ENCODE assay signal across 10 cellular contexts in genomic region chr12:4288296-4289019, GRCh38. TPM values are rescaled to one million over a fixed set of nuclear protein-coding genes. Genes with fewer than 3 reads are reported as not detected.
A peak's percentile ranks its signal among the peaks of the same experiment; 100 is the strongest.
DNase-seq lines count a peak whose midpoint lies in the region; ATAC-seq, FAIRE-seq and TF ChIP-seq lines count a peak whose summit lies in the region.
"Had no signal": no experiment of that assay in that cellular context is flagged by ENCODE, and none has a peak within 500 bp of the region (broad histone marks: within the 10 kb centered on the region; RNA-seq: fewer than 3 reads in every experiment).

No MANE protein-coding gene starts in this region.

- H3K27me3 ChIP-seq in GM12878 (replicated peaks in 1 of 2; ENCODE audit: control insufficient read depth in 2 of 2, insufficient read depth in 2 of 2, low read length in 1 of 2) (no peaks in the 10 kb centered on the region), upper lobe of left lung (no peaks in the 10 kb centered on the region)

- H3K4me3 Mint-ChIP-seq in activated naive CD4-positive, alpha-beta T cell treated with anti-CD3 and anti-CD28 coated beads, Interleukin-2, amount 50 U/mL, for 24 hours: peak overlapping the region; percentile 64
- no peak overlapping the region for H3K4me3 Mint-ChIP-seq in mesothelial cell of epicardium

- in situ Hi-C loops in GM12878 (cut with MboI): no loop called here

- TF ChIP-seq POLR2A in GM12878 (IDR thresholded peaks at IDR 0.05; ENCODE audit: low read depth, low read length) (peak; percentile 52), upper lobe of left lung (IDR thresholded peaks at IDR 0.05) (no peak)

- RAD21 ChIA-PET in GM12878 (lab: Charles Lee; ENCODE audit: unreplicated experiment): interaction anchor here (1.1 kb wide), 1 partner anchor 290 kb away, joined by 3 read pairs; no protein-coding TSS in a partner anchor

- BruUV-seq in GM12878 (replicated peaks; lab: Mats Ljungman, UMichigan): no TSS peak

- H2AFZ ChIP-seq in GM12878 (ENCODE audit: control insufficient read depth, low read depth, low read length): no peak overlapping the region

- no peaks in the 10 kb centered on the region for H3K9me3 Mint-ChIP-seq in activated naive CD4-positive, alpha-beta T cell treated with anti-CD3 and anti-CD28 coated beads, Interleukin-2, amount 50 U/mL, for 24 hours
- H3K9me3 Mint-ChIP-seq in mesothelial cell of epicardium: no peaks in the 10 kb centered on the region

- no peak for TF ChIP-seq RAD21 in GM12878 (IDR thresholded peaks at IDR 0.05; ENCODE audit: insufficient read depth, low read depth, low read length)

- intact Hi-C loops in GM12878 (cut with micrococcal nuclease; ENCODE audit: unreplicated experiment): no loop called here

- POLR2A ChIA-PET in GM12878 (lab: Charles Lee): no interaction called here

- no peak overlapping the region for H3K4me3 ChIP-seq in GM12878
- peak overlapping the region in 1 of 4 donors; percentile 25 for H3K4me3 ChIP-seq in upper lobe of left lung

- H3K9me3 ChIP-seq in GM12878 (replicated peaks; ENCODE audit: control insufficient read depth, insufficient read depth, low read length) (no peaks in the 10 kb centered on the region), upper lobe of left lung (no peaks in the 10 kb centered on the region)

- H3K36me3 Mint-ChIP-seq in activated naive CD4-positive, alpha-beta T cell treated with anti-CD3 and anti-CD28 coated beads, Interleukin-2, amount 50 U/mL, for 24 hours: peaks cover 27% of the 10 kb centered on the region
- H3K36me3 Mint-ChIP-seq in mesothelial cell of epicardium: peaks cover 51% of the 10 kb centered on the region

- ATAC-seq in GM12878 (peak; percentile 4; the same call in 1 of the 3 replicates), upper lobe of left lung (ENCODE audit: low FRiP score in 2 of 2) (peak; percentile 28 to 48), GM21515 (IDR thresholded peaks at IDR 0.05; ENCODE audit: unreplicated experiment) (no peak), HG02938 (IDR thresholded peaks at IDR 0.05; ENCODE audit: unreplicated experiment) (no peak)

- no peak for FAIRE-seq in GM12878 (lab: Jason Lieb, UNC)
- FAIRE-seq: H1 had no signal

- H3K27ac Mint-ChIP-seq in activated naive CD4-positive, alpha-beta T cell treated with anti-CD3 and anti-CD28 coated beads, Interleukin-2, amount 50 U/mL, for 24 hours: peak overlapping the region; percentile 94
- H3K27ac Mint-ChIP-seq in mesothelial cell of epicardium: peak overlapping the region; percentile 8

- H3K4me1 ChIP-seq in GM12878 (ENCODE audit: control insufficient read depth, insufficient read depth, low read length) (peaks cover 8% of the 10 kb centered on the region), upper lobe of left lung (peaks cover 0 to 29% (median 6%) of the 10 kb centered on the region in 4 donors)

- CTCF ChIA-PET in GM12878 (lab: Yijun Ruan, JAX): interaction anchor here (0.6 to 1.5 kb wide), 2 partner anchors 11 to 113 kb away, joined by 3 to 8 read pairs; no protein-coding TSS in a partner anchor

- no peak for TF ChIP-seq CTCF in GM12878 (IDR thresholded peaks at IDR 0.05 in 2 of 3, conservative IDR thresholded peaks at IDR 0.05 in 1 of 3; ENCODE audit: control insufficient read depth in 2 of 3, extremely low read depth in 1 of 3, insufficient read depth in 1 of 3, low read depth in 3 of 3, low read length in 3 of 3)
- TF ChIP-seq CTCF in mesothelial cell of epicardium (IDR thresholded peaks at IDR 0.05; ENCODE audit: unreplicated experiment): no peak
- no peak for TF ChIP-seq CTCF in upper lobe of left lung (IDR thresholded peaks at IDR 0.05)

- no peak overlapping the region for H3K9ac ChIP-seq in GM12878 (ENCODE audit: control insufficient read depth, insufficient read depth, low read length)

- DNase-seq in activated naive CD4-positive, alpha-beta T cell treated with Interleukin-2 at 50 U/mL for 16 hours: no peak
- DNase-seq in GM12878 (ENCODE audit: low read depth, low spot score) (no peak), mesothelial cell of epicardium (ENCODE audit: low spot score in 2 of 2, unreplicated experiment in 2 of 2) (no peak), upper lobe of left lung (peak in 1 of 2 donors; percentile 44), glomerular visceral epithelial cell (ENCODE audit: extremely low spot score) (no peak)
- DNase-seq: NCI-H2081 had no signal

- 82% methylated on average over 17 of the region's 17 CpGs for WGBS in GM12878 (ENCODE audit: insufficient coverage, insufficient replicate concordance, low lambda C conversion rate, missing lambda C conversion rate)
- WGBS in upper lobe of left lung, 2 donors: 71 to 84% methylated on average over 17 of the region's 17 CpGs

- no peak for TF ChIP-seq EP300 in GM12878 (IDR thresholded peaks at IDR 0.05; ENCODE audit: borderline replicate concordance in 1 of 2, control insufficient read depth in 1 of 2, low read depth in 2 of 2, low read length in 2 of 2)
- no peak for TF ChIP-seq EP300 in upper lobe of left lung (IDR thresholded peaks at IDR 0.05)

- SMC1A ChIA-PET in GM12878 (lab: Charles Lee; ENCODE audit: uncharacterized antibody, unreplicated experiment): interaction anchor here (1.3 to 1.7 kb wide), 2 partner anchors 10 to 290 kb away, joined by 3 to 8 read pairs; no protein-coding TSS in a partner anchor

- H3K79me2 ChIP-seq in GM12878 (ENCODE audit: control insufficient read depth, insufficient read depth, low read length): peaks cover 66% of the 10 kb centered on the region

- H3K4me1 Mint-ChIP-seq in activated naive CD4-positive, alpha-beta T cell treated with anti-CD3 and anti-CD28 coated beads, Interleukin-2, amount 50 U/mL, for 24 hours: peaks cover 90% of the 10 kb centered on the region
- peaks cover 30% of the 10 kb centered on the region for H3K4me1 Mint-ChIP-seq in mesothelial cell of epicardium

- H3K36me3 ChIP-seq in GM12878 (ENCODE audit: control insufficient read depth in 2 of 2, insufficient read depth in 2 of 2, low read length in 1 of 2) (peaks cover 50 to 59% of the 10 kb centered on the region in 2 experiments), upper lobe of left lung (peaks cover 3 to 56% (median 28%) of the 10 kb centered on the region in 4 donors)

- H3K27ac ChIP-seq in GM12878 (ENCODE audit: control insufficient read depth, insufficient read depth): no peak overlapping the region
- peak overlapping the region; percentile 68 to 82 (median 74) for H3K27ac ChIP-seq in upper lobe of left lung

- no peaks in the 10 kb centered on the region for H3K27me3 Mint-ChIP-seq in activated naive CD4-positive, alpha-beta T cell treated with anti-CD3 and anti-CD28 coated beads, Interleukin-2, amount 50 U/mL, for 24 hours
- no peaks in the 10 kb centered on the region for H3K27me3 Mint-ChIP-seq in mesothelial cell of epicardium (ENCODE audit: low read depth)

- H3K4me2 ChIP-seq in GM12878 (ENCODE audit: control insufficient read depth, insufficient read depth): no peak overlapping the region

- H4K20me1 ChIP-seq in GM12878 (ENCODE audit: control insufficient read depth, insufficient read depth): peaks cover 11% of the 10 kb centered on the region; the same call in 1 of the 2 replicates

TF ChIP-seq in GM12878, 131 proteins besides CTCF, POLR2A, EP300 and RAD21:
- TF ChIP-seq POLR2AphosphoS5 (IDR thresholded peaks at IDR 0.05; ENCODE audit: low read length) (0 out of 2 replicates have a peak, but pooled peaks have one; percentile 13), SPI1 (IDR thresholded peaks at IDR 0.05; ENCODE audit: borderline replicate concordance, insufficient read depth, low read depth, low read length) (peak; percentile 30; the same call in 1 of the 2 replicates), YBX1 (IDR thresholded peaks at IDR 0.05) (no peak)

RNA-seq across cellular contexts. Expression of gene CCND2, which starts 14.9 kb away (rescaled TPM):
- 335 and 378 TPM in 2 replicates for total RNA-seq in GM12878 (2013; cell fraction: nucleolus; rRNA removed)
- total RNA-seq in GM12878 (2014; rRNA removed): 141 and 159 TPM in 2 replicates
- 162 and 163 TPM in 2 replicates for total RNA-seq in GM12878 (2014; rRNA removed; fragmentation: Illumina TruSeq; extraction: Trizol)
- 248 and 260 TPM in 2 replicates for total RNA-seq in GM12878 (2021)
- polyA plus RNA-seq in GM12878 (2011; ENCODE audit: low read depth): 36.8 TPM
- polyA plus RNA-seq in GM12878 (2011; rRNA removed): 256 and 263 TPM in 2 replicates
- 171 and 198 TPM in 2 replicates for polyA plus RNA-seq in GM12878 (2011; cell fraction: cytosol; rRNA removed)
- 186 and 241 TPM in 2 replicates for polyA plus RNA-seq in GM12878 (2011; cell fraction: nucleus; rRNA removed)
- 55.9 and 67.6 TPM in 2 replicates for polyA plus RNA-seq in GM12878 (2012)
- 37.5 and 44.7 TPM in 2 replicates for polyA plus RNA-seq in GM12878 (2014; fragmentation: Illumina TruSeq; extraction: Trizol)
- 100 to 1,000 TPM in 1 of 2 experiments, 10 to 100 TPM in 1; 30.1 to 100 TPM for polyA plus RNA-seq in GM12878 (2014; fragmentation: Nextera tagmentation; extraction: Ambion mirVana)
- polyA plus RNA-seq in GM12878 (2014; rRNA removed): 73.6 and 78.9 TPM in 2 replicates
- polyA plus RNA-seq in GM12878 (2016; fragmentation: Nextera tagmentation; extraction: Ambion mirVana): 100 to 1,000 TPM; 183 to 200 TPM
- 651 and 710 TPM in 2 replicates for polyA minus RNA-seq in GM12878 (2011; rRNA and poly(A)+ RNA removed)
- 245 and 274 TPM in 2 replicates for polyA minus RNA-seq in GM12878 (2011; cell fraction: cytosol; rRNA and poly(A)+ RNA removed)
- 123 and 187 TPM in 2 replicates for polyA minus RNA-seq in GM12878 (2011; cell fraction: nucleus; rRNA and poly(A)+ RNA removed)
- total RNA-seq in mesothelial cell of epicardium: 393 to 412 TPM (median 404 TPM) in 3 replicates
- total RNA-seq in upper lobe of left lung: 100 to 1,000 TPM in 1 of 6 donors, 10 to 100 TPM in 5; 47.1 to 101 (median 64.6) TPM

RNA-seq across cellular contexts. Expression of gene TIGAR, which starts 32.6 kb away (rescaled TPM):
- total RNA-seq in GM12878 (2013; cell fraction: nucleolus; rRNA removed): 3.7 and 4.3 TPM in 2 replicates
- total RNA-seq in GM12878 (2014; rRNA removed) (8.7 and 10.6 TPM in 2 replicates), GM12878 (2014; rRNA removed; fragmentation: Illumina TruSeq; extraction: Trizol) (10.4 and 10.7 TPM in 2 replicates), GM12878 (2021) (7.6 and 11.5 TPM in 2 replicates), mesothelial cell of epicardium (16.7 to 22.1 TPM (median 21.0 TPM) in 3 replicates), upper lobe of left lung (10 to 100 TPM in 3 of 6 donors, 1 to 10 TPM in 3; 4.9 to 19.5 (median 10.4) TPM)
- polyA plus RNA-seq in GM12878 (2011; ENCODE audit: low read depth): 5.8 TPM
- polyA plus RNA-seq in GM12878 (2011; rRNA removed) (10.1 and 39.4 TPM in 2 replicates), GM12878 (2014; fragmentation: Illumina TruSeq; extraction: Trizol) (18.9 and 21.8 TPM in 2 replicates), GM12878 (2014; fragmentation: Nextera tagmentation; extraction: Ambion mirVana) (10 to 100 TPM; 32.9 to 45.7 TPM), GM12878 (2014; rRNA removed) (14.1 and 15.9 TPM in 2 replicates), GM12878 (2016; fragmentation: Nextera tagmentation; extraction: Ambion mirVana) (10 to 100 TPM; 39.0 to 40.6 TPM)
- polyA plus RNA-seq in GM12878 (2011; cell fraction: cytosol; rRNA removed): 4.1 and 5.4 TPM in 2 replicates
- 3.6 and 4.6 TPM in 2 replicates for polyA plus RNA-seq in GM12878 (2011; cell fraction: nucleus; rRNA removed)
- polyA plus RNA-seq in GM12878 (2012): 7.6 and 8.1 TPM in 2 replicates
- 2.7 and 3.1 TPM in 2 replicates for polyA minus RNA-seq in GM12878 (2011; rRNA and poly(A)+ RNA removed)
- 0.67 and 1.2 TPM in 2 replicates for polyA minus RNA-seq in GM12878 (2011; cell fraction: cytosol; rRNA and poly(A)+ RNA removed)
- 2.2 and 5.0 TPM in 2 replicates for polyA minus RNA-seq in GM12878 (2011; cell fraction: nucleus; rRNA and poly(A)+ RNA removed)

Comparison
In these comparisons a context has a peak if more than half of its experiments do, and no peak if none do; other contexts are left out.
1. ATAC-seq: peak in GM12878 (single experiment) and upper lobe of left lung (2 of 2); none in GM21515 (single experiment) and HG02938 (single experiment).